Comparison of ENCODE assay signal across 20 cellular contexts in genomic region chr12:110762891-110763290, GRCh38. TPM values are rescaled to one million over a fixed set of nuclear protein-coding genes. Genes with fewer than 3 reads are reported as not detected.
A peak's percentile ranks its signal among the peaks of the same experiment; 100 is the strongest.
DNase-seq lines count a peak whose midpoint lies in the region; ATAC-seq and TF ChIP-seq lines count a peak whose summit lies in the region.
"Had no signal": no experiment of that assay in that cellular context is flagged by ENCODE, and none has a peak within 500 bp of the region (broad histone marks: within the 10 kb centered on the region; RNA-seq: fewer than 3 reads in every experiment).

No MANE protein-coding gene starts in this region.

- H3K36me3 Mint-ChIP-seq in activated naive CD8-positive, alpha-beta T cell treated with anti-CD3 and anti-CD28 coated beads, Interleukin-2, amount 50 U/mL, for 24 hours (ENCODE audit: low read depth): no peaks in the 10 kb centered on the region
- H3K36me3 Mint-ChIP-seq in activated naive CD8-positive, alpha-beta T cell treated with anti-CD3 and anti-CD28 coated beads for 36 hours: no peaks in the 10 kb centered on the region

- peak overlapping the region; percentile 83 for H3K27ac Mint-ChIP-seq in activated naive CD8-positive, alpha-beta T cell treated with anti-CD3 and anti-CD28 coated beads, Interleukin-2, amount 50 U/mL, for 24 hours
- H3K27ac Mint-ChIP-seq in activated naive CD8-positive, alpha-beta T cell treated with anti-CD3 and anti-CD28 coated beads for 36 hours: no peak overlapping the region
- H3K27ac Mint-ChIP-seq in stimulated activated naive CD8-positive, alpha-beta T cell treated with anti-CD3 and anti-CD28 coated beads, Interleukin-15, amount 100 ng/mL, for 72 hours: peak overlapping the region; percentile 64 to 74
- H3K27ac Mint-ChIP-seq: T-helper 1 cell treated with Interleukin-12 subunit alpha and Interleukin-12 subunit beta and Interleukin-4 antibody, amounts not matched to agents 30 μg/mL and 1 μg/mL, for 36 hours had no signal

- peak overlapping the region; percentile 83; the same call in 1 of the 2 replicates for H2AFZ ChIP-seq in OCI-LY3 (ENCODE audit: low read depth, low read length)

- no peak for TF ChIP-seq CTCF in OCI-LY3 (IDR thresholded peaks at IDR 0.05; ENCODE audit: low read depth, low read length)

- no peak overlapping the region for H3K27ac ChIP-seq in OCI-LY3 (ENCODE audit: low read length)
- H3K27ac ChIP-seq: C4-2B, left ventricle myocardium inferior, SK-N-MC had no signal

- no peaks in the 10 kb centered on the region for H3K9me3 ChIP-seq in OCI-LY3 (ENCODE audit: insufficient read depth, low read length)
- H3K9me3 ChIP-seq: left ventricle myocardium inferior had no signal

- H3K9ac ChIP-seq in OCI-LY3 (ENCODE audit: low read length): no peak overlapping the region

- H3K4me1 ChIP-seq in OCI-LY3 (ENCODE audit: low read length): peaks cover 8% of the 10 kb centered on the region
- H3K4me1 ChIP-seq: left ventricle myocardium inferior had no signal

- H3K9me3 Mint-ChIP-seq in activated naive CD8-positive, alpha-beta T cell treated with anti-CD3 and anti-CD28 coated beads, Interleukin-2, amount 50 U/mL, for 24 hours: no peaks in the 10 kb centered on the region
- H3K9me3 Mint-ChIP-seq in activated naive CD8-positive, alpha-beta T cell treated with anti-CD3 and anti-CD28 coated beads for 36 hours: no peaks in the 10 kb centered on the region
- H3K9me3 Mint-ChIP-seq in stimulated activated naive CD8-positive, alpha-beta T cell treated with anti-CD3 and anti-CD28 coated beads, Interleukin-15, amount 100 ng/mL, for 72 hours: no peaks in the 10 kb centered on the region
- H3K9me3 Mint-ChIP-seq: T-helper 1 cell treated with Interleukin-12 subunit alpha and Interleukin-12 subunit beta and Interleukin-4 antibody, amounts not matched to agents 30 μg/mL and 1 μg/mL, for 36 hours had no signal

- peaks cover 19% of the 10 kb centered on the region for H3K4me1 Mint-ChIP-seq in activated naive CD8-positive, alpha-beta T cell treated with anti-CD3 and anti-CD28 coated beads, Interleukin-2, amount 50 U/mL, for 24 hours
- H3K4me1 Mint-ChIP-seq in activated naive CD8-positive, alpha-beta T cell treated with anti-CD3 and anti-CD28 coated beads for 36 hours: peaks cover 9% of the 10 kb centered on the region
- H3K4me1 Mint-ChIP-seq in stimulated activated naive CD8-positive, alpha-beta T cell treated with anti-CD3 and anti-CD28 coated beads, Interleukin-15, amount 100 ng/mL, for 72 hours: peaks cover 21% of the 10 kb centered on the region

- H3K4me3 Mint-ChIP-seq in activated naive CD8-positive, alpha-beta T cell treated with anti-CD3 and anti-CD28 coated beads, Interleukin-2, amount 50 U/mL, for 24 hours: no peak overlapping the region
- H3K4me3 Mint-ChIP-seq in activated naive CD8-positive, alpha-beta T cell treated with anti-CD3 and anti-CD28 coated beads for 36 hours: no peak overlapping the region
- peak overlapping the region; percentile 45 to 66 for H3K4me3 Mint-ChIP-seq in stimulated activated naive CD8-positive, alpha-beta T cell treated with anti-CD3 and anti-CD28 coated beads, Interleukin-15, amount 100 ng/mL, for 72 hours
- H3K4me3 Mint-ChIP-seq: T-helper 1 cell treated with Interleukin-12 subunit alpha and Interleukin-12 subunit beta and Interleukin-4 antibody, amounts not matched to agents 30 μg/mL and 1 μg/mL, for 36 hours had no signal

- ATAC-seq in activated naive CD8-positive, alpha-beta T cell treated with anti-CD3 and anti-CD28 coated beads, Interleukin-2, amount 50 U/mL, for 24 hours: peak; percentile 66
- peak; percentile 73 for ATAC-seq in stimulated activated naive CD8-positive, alpha-beta T cell treated with anti-CD3 and anti-CD28 coated beads, Interleukin-15, amount 100 ng/mL, for 72 hours
- ATAC-seq in GM19395 (IDR thresholded peaks at IDR 0.05; ENCODE audit: unreplicated experiment): no peak

- 0 out of 2 replicates have a peak, but pooled peaks cover 3% of the 10 kb centered on the region for H3K27me3 ChIP-seq in OCI-LY3 (ENCODE audit: low read depth, low read length)

- H3K4me3 ChIP-seq in OCI-LY3 (ENCODE audit: low read length): no peak overlapping the region
- H3K4me3 ChIP-seq: left ventricle myocardium inferior, SK-N-MC had no signal

- H4K20me1 ChIP-seq in OCI-LY3 (ENCODE audit: insufficient read depth, low read length): no peaks in the 10 kb centered on the region

- H3K4me2 ChIP-seq in OCI-LY3 (ENCODE audit: low read length): no peak overlapping the region

- H3K79me2 ChIP-seq in OCI-LY3 (ENCODE audit: low read length): no peaks in the 10 kb centered on the region

- H3K36me3 ChIP-seq in OCI-LY3 (replicated peaks; ENCODE audit: low read depth, low read length): no peaks in the 10 kb centered on the region
- H3K36me3 ChIP-seq: left ventricle myocardium inferior had no signal

- DNase-seq in activated naive CD8-positive, alpha-beta T cell treated with anti-CD3 and anti-CD28 coated beads, Interleukin-2, amount 50 U/mL, for 24 hours: no peak
- DNase-seq in activated naive CD8-positive, alpha-beta T cell treated with anti-CD3 and anti-CD28 coated beads for 36 hours: no peak
- peak; percentile 28 for DNase-seq in germinal center (ENCODE audit: low spot score)
- peak in 1 of 2 donors; percentile 39 for DNase-seq in stimulated activated naive CD8-positive, alpha-beta T cell treated with anti-CD3 and anti-CD28 coated beads, Interleukin-15, amount 100 ng/mL, for 72 hours
- no peak for DNase-seq in DMS79 treated with DMSO at 0.1 percent for 48 hours (lab: John Stamatoyannopoulos, UW)
- DNase-seq: activated CD4-positive, CD25-positive, alpha-beta regulatory T cell treated with anti-CD3 and anti-CD28 coated beads, Interleukin-2, amount 50 U/mL, for 72 hours; activated gamma-delta T cell; amniotic stem cell; DND-41; islet precursor cell; left ventricle myocardium inferior; MV-4-11; NCI-H446; NCI-H774; nucleus accumbens had no signal

- H3K27me3 Mint-ChIP-seq in activated naive CD8-positive, alpha-beta T cell treated with anti-CD3 and anti-CD28 coated beads, Interleukin-2, amount 50 U/mL, for 24 hours: no peaks in the 10 kb centered on the region
- H3K27me3 Mint-ChIP-seq in activated naive CD8-positive, alpha-beta T cell treated with anti-CD3 and anti-CD28 coated beads for 36 hours: peaks cover 5% of the 10 kb centered on the region
- H3K27me3 Mint-ChIP-seq in stimulated activated naive CD8-positive, alpha-beta T cell treated with anti-CD3 and anti-CD28 coated beads, Interleukin-15, amount 100 ng/mL, for 72 hours: no peaks in the 10 kb centered on the region

RNA-seq across cellular contexts. Expression of gene PPP1CC, which starts 20.2 kb away (rescaled TPM):
- total RNA-seq in activated naive CD8-positive, alpha-beta T cell treated with anti-CD3 and anti-CD28 coated beads for 36 hours: 100 to 1,000 TPM; 260 to 270 TPM

Comparison
In these comparisons a context has a peak if more than half of its experiments do, and no peak if none do; other contexts are left out.
1. H3K4me3 Mint-ChIP-seq: peak in stimulated activated naive CD8-positive, alpha-beta T cell treated with anti-CD3 and anti-CD28 coated beads, Interleukin-15, amount 100 ng/mL, for 72 hours (2 of 2); none in activated naive CD8-positive, alpha-beta T cell treated with anti-CD3 and anti-CD28 coated beads, Interleukin-2, amount 50 U/mL, for 24 hours (single experiment) and activated naive CD8-positive, alpha-beta T cell treated with anti-CD3 and anti-CD28 coated beads for 36 hours (single experiment).